1 cellular context compared by ENCODE assay signal in the genomic region with DNA sequence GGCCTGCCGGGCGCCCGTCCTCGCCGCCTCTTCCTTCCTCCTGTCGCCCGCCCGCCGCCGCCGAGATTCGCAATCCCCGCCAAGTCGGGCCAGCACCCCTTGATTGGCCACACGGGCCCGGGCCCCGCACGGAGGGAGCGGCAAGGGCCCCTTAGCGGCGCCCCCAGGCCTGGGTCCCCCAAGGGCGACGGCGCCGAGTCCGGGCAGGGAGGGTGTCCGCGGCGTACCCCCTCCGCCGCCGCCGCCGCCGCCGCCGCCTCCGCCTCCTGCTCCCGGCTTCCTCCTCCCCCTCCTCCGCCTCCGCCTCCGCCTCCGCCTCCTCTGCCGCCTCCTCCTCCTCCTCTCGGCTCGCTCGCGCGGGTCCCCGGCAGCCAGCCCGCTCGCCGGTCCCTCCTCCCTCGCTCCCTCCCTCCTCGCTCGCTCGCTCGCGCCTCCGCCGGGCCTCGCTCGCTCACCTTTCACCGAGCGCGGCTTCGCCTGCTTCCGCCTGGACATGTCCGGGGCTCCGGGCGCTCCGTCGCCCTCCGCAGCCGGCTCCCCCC.
TF ChIP-seq lines count a peak whose summit lies in the region.

No MANE protein-coding gene starts in this region.

TF ChIP-seq in WTC11, 78 proteins besides CTCF, POLR2A, EP300 and RAD21 (continued from another document):
- TF ChIP-seq, protein P1, sequence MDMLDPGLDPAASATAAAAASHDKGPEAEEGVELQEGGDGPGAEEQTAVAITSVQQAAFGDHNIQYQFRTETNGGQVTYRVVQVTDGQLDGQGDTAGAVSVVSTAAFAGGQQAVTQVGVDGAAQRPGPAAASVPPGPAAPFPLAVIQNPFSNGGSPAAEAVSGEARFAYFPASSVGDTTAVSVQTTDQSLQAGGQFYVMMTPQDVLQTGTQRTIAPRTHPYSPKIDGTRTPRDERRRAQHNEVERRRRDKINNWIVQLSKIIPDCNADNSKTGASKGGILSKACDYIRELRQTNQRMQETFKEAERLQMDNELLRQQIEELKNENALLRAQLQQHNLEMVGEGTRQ (CRISPR knock-in tag; IDR thresholded peaks at IDR 0.05) = no peak
- TF ChIP-seq MXD4 (CRISPR knock-in tag; IDR thresholded peaks at IDR 0.05; ENCODE audit: borderline replicate concordance) = no peak
- TF ChIP-seq ELF4 (CRISPR knock-in tag; IDR thresholded peaks at IDR 0.05; ENCODE audit: low read depth) = no peak
- TF ChIP-seq ETV6 (CRISPR knock-in tag; IDR thresholded peaks at IDR 0.05) = peak; percentile 66; the same call in 1 of the 2 replicates
- no peak for TF ChIP-seq ZNF416 (CRISPR knock-in tag; IDR thresholded peaks at IDR 0.05)
- no peak for TF ChIP-seq TCF7 (CRISPR knock-in tag; IDR thresholded peaks at IDR 0.05; ENCODE audit: low read depth)
- TF ChIP-seq SP1 (CRISPR knock-in tag; conservative IDR thresholded peaks at IDR 0.05) = peak; percentile 54
- TF ChIP-seq NFE2L1 (CRISPR knock-in tag; IDR thresholded peaks at IDR 0.05) = 0 out of 2 replicates have a peak, but pooled peaks have one; percentile 33
- TF ChIP-seq OVOL2 (CRISPR knock-in tag; IDR thresholded peaks at IDR 0.05; ENCODE audit: borderline replicate concordance) = no peak
